21 cellular contexts compared by ENCODE assay signal in genomic region chr2:132270981-132271546, GRCh38.
"Had no signal": no experiment of that assay in that cellular context is flagged by ENCODE, and none has a peak within 500 bp of the region (broad histone marks: within the 10 kb centered on the region; RNA-seq: fewer than 3 reads in every experiment).

No MANE protein-coding gene starts in this region.

- ATAC-seq: activated T-cell treated with anti-CD3 and anti-CD28 coated beads, Interleukin-2, amount 50 U/mL, for 72 hours; body of pancreas; left lung; natural killer cell; right cardiac atrium; stimulated activated naive CD8-positive, alpha-beta T cell treated with anti-CD3 and anti-CD28 coated beads, Interleukin-15, Interleukin-2, amounts not matched to agents 100 U/mL and 50 U/mL, for 24 hours had no signal

- H3K36me3 Mint-ChIP-seq: activated naive CD8-positive, alpha-beta T cell; natural killer cell had no signal

- FAIRE-seq: kidney had no signal

- H3K9me3 Mint-ChIP-seq: activated B cell treated with CpG ODN at 0.5 μM for 24 hours; activated T-cell treated with anti-CD3 and anti-CD28 coated beads, Interleukin-2, amount 50 U/mL, for 72 hours had no signal

- H3K27ac ChIP-seq: body of pancreas, colonic mucosa, esophagus muscularis mucosa, left lung, transverse colon, vagina had no signal

- H3K4me1 Mint-ChIP-seq: natural killer cell had no signal

- H3K9me3 ChIP-seq: body of pancreas, colonic mucosa, esophagus muscularis mucosa, left lung, transverse colon, vagina had no signal

- H3K4me1 ChIP-seq: colonic mucosa, left lung, vagina had no signal

- H3K27me3 Mint-ChIP-seq: progenitor cell of endocrine pancreas had no signal

- H3K27me3 ChIP-seq: body of pancreas, colonic mucosa, transverse colon, vagina had no signal

- H3K4me3 Mint-ChIP-seq: activated B cell treated with CpG ODN at 0.5 μM for 24 hours; activated naive CD8-positive, alpha-beta T cell; activated T-cell treated with anti-CD3 and anti-CD28 coated beads, Interleukin-2, amount 50 U/mL, for 72 hours; natural killer cell had no signal

- H3K4me3 ChIP-seq: body of pancreas, colonic mucosa, esophagus muscularis mucosa, left lung, transverse colon, vagina had no signal

- DNase-seq: activated B cell treated with CpG ODN at 0.5 μM for 24 hours; activated CD4-positive, alpha-beta T cell treated with anti-CD3 and anti-CD28 coated beads for 48 hours; activated CD8-positive, alpha-beta memory T cell treated with anti-CD3 and anti-CD28 coated beads, Interleukin-2, amount 50 U/mL, for 48 hours; activated gamma-delta T cell; activated T-cell treated with anti-CD3 and anti-CD28 coated beads, Interleukin-2, amount 50 U/mL, for 72 hours; amniotic stem cell; body of pancreas; caudate nucleus; colonic mucosa; hippocampal formation; kidney; left lung; mesenchymal stem cell; natural killer cell; right cardiac atrium; stimulated activated naive CD8-positive, alpha-beta T cell treated with anti-CD3 and anti-CD28 coated beads, Interleukin-15, Interleukin-2, amounts not matched to agents 100 U/mL and 50 U/mL, for 24 hours; transverse colon had no signal

- H3K27ac Mint-ChIP-seq: activated B cell treated with CpG ODN at 0.5 μM for 24 hours; activated naive CD8-positive, alpha-beta T cell; activated T-cell treated with anti-CD3 and anti-CD28 coated beads, Interleukin-2, amount 50 U/mL, for 72 hours; natural killer cell; progenitor cell of endocrine pancreas had no signal

- H3K36me3 ChIP-seq: colonic mucosa, esophagus muscularis mucosa, left lung, transverse colon, vagina had no signal
